In the genomic region with DNA sequence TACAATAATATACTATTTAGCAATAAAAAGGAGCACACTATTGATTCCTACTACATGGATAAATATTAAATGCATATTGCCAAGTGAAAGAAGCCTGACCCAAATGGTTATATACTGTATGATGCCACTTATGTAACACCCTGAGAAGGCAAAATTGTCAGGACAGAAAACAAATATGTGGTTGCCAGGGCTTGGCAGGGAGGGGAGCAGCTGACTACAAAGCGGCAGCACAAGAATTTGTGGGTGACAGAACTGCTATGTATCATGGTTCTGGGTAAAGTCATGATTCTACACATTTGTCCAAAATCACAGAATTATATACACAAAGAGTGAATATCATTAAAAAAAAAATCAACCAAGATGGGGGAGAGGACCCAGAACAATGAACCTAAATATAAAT, we compare ENCODE assay signal across 17 cellular contexts. TPM values are rescaled to one million over a fixed set of nuclear protein-coding genes. Genes with fewer than 3 reads are reported as not detected.
DNase-seq lines count a peak whose midpoint lies in the region; ATAC-seq and TF ChIP-seq lines count a peak whose summit lies in the region.
"Had no signal": no experiment of that assay in that cellular context is flagged by ENCODE, and none has a peak within 500 bp of the region (broad histone marks: within the 10 kb centered on the region; RNA-seq: fewer than 3 reads in every experiment).

No MANE protein-coding gene starts in this region.

- CTCF ChIA-PET in activated CD4-positive, alpha-beta T cell treated with anti-CD3 and anti-CD28 coated beads for 36 hours (lab: Charles Lee): interaction anchor here (1.3 to 10.3 kb wide), 7 partner anchors 8 to 141 kb away, joined by 3 to 74 read pairs (median 5); no protein-coding TSS in a partner anchor

- POLR2A ChIA-PET in activated CD4-positive, alpha-beta T cell treated with anti-CD3 and anti-CD28 coated beads for 36 hours (lab: Charles Lee): no interaction called here

- TF ChIP-seq CTCF in osteocyte (IDR thresholded peaks at IDR 0.05): no peak

- no peak for ATAC-seq in activated CD4-positive, alpha-beta T cell treated with anti-CD3 and anti-CD28 coated beads for 36 hours
- ATAC-seq in activated naive CD8-positive, alpha-beta T cell treated with anti-CD3 and anti-CD28 coated beads, Interleukin-2, amount 50 U/mL, for 24 hours: no peak
- no peak for ATAC-seq in GM19351 (IDR thresholded peaks at IDR 0.05; ENCODE audit: unreplicated experiment)
- ATAC-seq in HG03460 (IDR thresholded peaks at IDR 0.05; ENCODE audit: unreplicated experiment): no peak
- ATAC-seq: left ventricle myocardium superior had no signal

- H3K9me3 ChIP-seq in KOPT-K1 (ENCODE audit: insufficient read depth, low read length, poor library complexity, severe bottlenecking): no peaks in the 10 kb centered on the region
- H3K9me3 ChIP-seq: thoracic aorta had no signal

- no peak for DNase-seq in activated CD4-positive, alpha-beta T cell treated with anti-CD3 and anti-CD28 coated beads for 36 hours
- no peak for DNase-seq in activated CD4-positive, alpha-beta T cell treated with anti-CD3 and anti-CD28 coated beads for 1 hour
- no peak for DNase-seq in activated naive CD8-positive, alpha-beta T cell treated with anti-CD3 and anti-CD28 coated beads, Interleukin-2, amount 50 U/mL, for 24 hours
- DNase-seq in osteocyte (ENCODE audit: extremely low spot score, unreplicated experiment) (no peak), NCI-H510A (lab: John Stamatoyannopoulos, UW) (no peak)
- DNase-seq: Kasumi-1, left ventricle myocardium superior, NCI-H446, SHP77 treated with DMSO at 0.1 percent for 48 hours had no signal

- no peak overlapping the region for H3K4me3 Mint-ChIP-seq in activated CD4-positive, alpha-beta T cell treated with anti-CD3 and anti-CD28 coated beads for 36 hours
- no peak overlapping the region for H3K4me3 Mint-ChIP-seq in activated naive CD8-positive, alpha-beta T cell treated with anti-CD3 and anti-CD28 coated beads, Interleukin-2, amount 50 U/mL, for 24 hours
- H3K4me3 Mint-ChIP-seq in osteocyte (ENCODE audit: unreplicated experiment): no peak overlapping the region

- H3K9me3 Mint-ChIP-seq in activated CD4-positive, alpha-beta T cell treated with anti-CD3 and anti-CD28 coated beads for 36 hours (ENCODE audit: low read depth): no peaks in the 10 kb centered on the region
- no peaks in the 10 kb centered on the region for H3K9me3 Mint-ChIP-seq in activated naive CD8-positive, alpha-beta T cell treated with anti-CD3 and anti-CD28 coated beads, Interleukin-2, amount 50 U/mL, for 24 hours
- H3K9me3 Mint-ChIP-seq in osteocyte (ENCODE audit: unreplicated experiment): no peaks in the 10 kb centered on the region

- H3K36me3 Mint-ChIP-seq in activated CD4-positive, alpha-beta T cell treated with anti-CD3 and anti-CD28 coated beads for 36 hours (ENCODE audit: low read depth): peaks cover 28% of the 10 kb centered on the region
- H3K36me3 Mint-ChIP-seq in activated naive CD8-positive, alpha-beta T cell treated with anti-CD3 and anti-CD28 coated beads, Interleukin-2, amount 50 U/mL, for 24 hours (ENCODE audit: low read depth): peaks cover 23% of the 10 kb centered on the region
- peaks cover 12% of the 10 kb centered on the region for H3K36me3 Mint-ChIP-seq in osteocyte (ENCODE audit: unreplicated experiment)

- peaks cover 98% of the 10 kb centered on the region for H3K4me1 Mint-ChIP-seq in activated CD4-positive, alpha-beta T cell treated with anti-CD3 and anti-CD28 coated beads for 36 hours
- H3K4me1 Mint-ChIP-seq in activated naive CD8-positive, alpha-beta T cell treated with anti-CD3 and anti-CD28 coated beads, Interleukin-2, amount 50 U/mL, for 24 hours: peaks cover 97% of the 10 kb centered on the region
- peaks cover 59% of the 10 kb centered on the region for H3K4me1 Mint-ChIP-seq in osteocyte (ENCODE audit: unreplicated experiment)

- H3K27ac ChIP-seq in KOPT-K1 (ENCODE audit: low read depth, low read length, poor library complexity, severe bottlenecking): peak overlapping the region; percentile 49

- peaks cover 13% of the 10 kb centered on the region for H3K36me3 ChIP-seq in KOPT-K1 (ENCODE audit: insufficient read depth, low read length)

- peak overlapping the region; percentile 87 for H3K27ac Mint-ChIP-seq in activated CD4-positive, alpha-beta T cell treated with anti-CD3 and anti-CD28 coated beads for 36 hours
- peak overlapping the region; percentile 91 for H3K27ac Mint-ChIP-seq in activated naive CD8-positive, alpha-beta T cell treated with anti-CD3 and anti-CD28 coated beads, Interleukin-2, amount 50 U/mL, for 24 hours
- peak overlapping the region; percentile 35 for H3K27ac Mint-ChIP-seq in osteocyte (ENCODE audit: unreplicated experiment)

- intact Hi-C loops in activated CD4-positive, alpha-beta T cell treated with anti-CD3 and anti-CD28 coated beads for 36 hours (cut with DNase I, micrococcal nuclease): no loop called here

- no peaks in the 10 kb centered on the region for H3K27me3 Mint-ChIP-seq in activated CD4-positive, alpha-beta T cell treated with anti-CD3 and anti-CD28 coated beads for 36 hours
- H3K27me3 Mint-ChIP-seq in activated naive CD8-positive, alpha-beta T cell treated with anti-CD3 and anti-CD28 coated beads, Interleukin-2, amount 50 U/mL, for 24 hours: no peaks in the 10 kb centered on the region
- no peaks in the 10 kb centered on the region for H3K27me3 Mint-ChIP-seq in osteocyte (ENCODE audit: unreplicated experiment)

RNA-seq across cellular contexts. Expression of a gene that starts 22.5 kb away (rescaled TPM):
- 10 to 100 TPM; 49.3 to 52.0 TPM for total RNA-seq in activated CD4-positive, alpha-beta T cell treated with anti-CD3 and anti-CD28 coated beads for 36 hours
- 65.5 and 69.3 TPM in 2 replicates for total RNA-seq in osteocyte

RNA-seq across cellular contexts. Expression of a gene that starts 37.4 kb away (rescaled TPM):
- total RNA-seq in activated CD4-positive, alpha-beta T cell treated with anti-CD3 and anti-CD28 coated beads for 36 hours: not detected
- total RNA-seq in osteocyte: not detected in 2 replicates
- total RNA-seq: activated CD8-positive, alpha-beta memory T cell treated with anti-CD3 and anti-CD28 coated beads for 36 hours; cardiac septum; Daoy; fibroblast of villous mesenchyme; left ventricle myocardium superior; thoracic aorta had no signal

Comparison
In these comparisons a context has a peak if more than half of its experiments do, and no peak if none do; other contexts are left out.
1. H3K27ac Mint-ChIP-seq: peak in every context shown above with its lines; median percentile 91 in activated naive CD8-positive, alpha-beta T cell treated with anti-CD3 and anti-CD28 coated beads, Interleukin-2, amount 50 U/mL, for 24 hours; 87 in activated CD4-positive, alpha-beta T cell treated with anti-CD3 and anti-CD28 coated beads for 36 hours; 35 in osteocyte.